In the genomic region with DNA sequence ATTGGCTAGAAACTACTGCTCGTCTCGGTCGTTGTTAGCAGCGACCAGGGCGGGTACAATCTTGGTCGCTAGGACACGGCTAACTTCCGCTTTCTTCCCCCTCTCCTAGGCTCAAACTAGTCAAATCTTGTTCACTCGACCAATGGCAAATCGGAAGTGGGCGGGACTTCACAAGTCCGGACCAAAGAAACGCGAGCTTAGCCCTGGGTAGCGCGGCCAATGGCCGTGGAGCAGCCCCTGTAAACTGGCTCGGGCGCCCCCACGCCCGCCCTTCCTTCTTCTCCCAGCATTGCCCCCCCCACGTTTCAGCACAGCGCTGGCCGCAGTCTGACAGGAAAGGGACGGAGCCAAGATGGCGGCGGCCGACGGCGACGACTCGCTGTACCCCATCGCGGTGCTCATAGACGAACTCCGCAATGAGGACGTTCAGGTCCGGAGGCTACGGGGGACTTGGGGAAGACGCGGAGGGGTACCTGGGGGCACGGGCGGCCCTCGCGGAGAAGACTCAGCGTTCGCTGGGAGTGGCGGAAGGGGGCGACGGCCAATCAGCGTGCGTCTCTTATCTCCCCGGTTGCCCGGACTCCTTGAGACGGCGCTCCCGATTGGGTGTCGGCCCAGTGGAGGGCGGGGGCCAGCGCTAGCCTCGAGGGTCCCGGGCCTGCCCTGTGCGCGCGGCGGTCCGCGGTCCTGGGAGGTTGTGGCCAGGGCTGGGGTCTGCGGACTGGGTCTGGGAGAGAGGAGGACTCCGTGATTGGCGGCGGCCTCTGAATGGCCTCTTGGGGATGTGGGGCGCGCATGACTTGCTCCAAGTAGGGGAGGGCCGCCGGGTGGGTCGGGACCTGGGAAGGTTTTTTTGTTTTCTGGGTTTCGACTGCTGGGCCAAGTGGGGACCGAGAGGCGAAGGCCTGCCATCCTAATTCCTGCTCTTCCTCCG, we compare ENCODE assay signal across 8 cellular contexts. TPM values are rescaled to one million over a fixed set of nuclear protein-coding genes. Genes with fewer than 3 reads are reported as not detected.
DNase-seq lines count a peak whose midpoint lies in the region; ATAC-seq, FAIRE-seq and TF ChIP-seq lines count a peak whose summit lies in the region.

A gene (plus strand): TSS at position 308 of the 934 bp plus-strand sequence. CDS start 45 bp downstream, at position 353.

- H3K4me3 ChIP-seq in BE2C (ENCODE audit: low read depth, low read length): peak within 1 kb of the TSS; percentile 97

- H3K36me3 ChIP-seq in BE2C: peaks cover 38% of the 10 kb centered on the region

- H3K9me3 ChIP-seq in BE2C: no peaks in the 10 kb centered on the region; the same call in 1 of the 2 replicates

- H3K27me3 ChIP-seq in BE2C: no peaks in the 10 kb centered on the region

- peaks cover 3% of the 10 kb centered on the region for H3K4me1 ChIP-seq in BE2C

- no peak for TF ChIP-seq CTCF in BE2C (IDR thresholded peaks at IDR 0.05; ENCODE audit: low read depth, low read length)

- DNase-seq in BE2C: peak; percentile 98
- DNase-seq in GM19240 (ENCODE audit: insufficient read length, low spot score): peak; percentile 76
- peak; percentile 100 for DNase-seq in NCI-H526 (lab: John Stamatoyannopoulos, UW)
- DNase-seq in activated CD4-positive, alpha-beta T cell treated with anti-CD3 and anti-CD28 coated beads for 48 hours: peak; percentile 98
- peak; percentile 100 for DNase-seq in kidney glomerular epithelial cell (lab: John Stamatoyannopoulos, UW)
- peak; percentile 90 to 98 for DNase-seq in stimulated activated CD4-positive, alpha-beta T cell treated with anti-CD3 and anti-CD28 coated beads, Interleukin-1b, Interleukin-23, amount 100 ng/mL, for 1 hour (ENCODE audit: low read depth in 2 of 2)

- peak; percentile 98 for FAIRE-seq in colon (lab: Jason Lieb, UNC)

- ATAC-seq in HG03460 (IDR thresholded peaks at IDR 0.05; ENCODE audit: unreplicated experiment): peak; percentile 86

RNA-seq across cellular contexts. Expression of the gene that starts here (rescaled TPM):
- 714 TPM for polyA plus RNA-seq in BE2C (2012; ENCODE audit: insufficient read depth, insufficient read length, low read depth)

Comparison
In these comparisons a context has a peak if more than half of its experiments do, and no peak if none do; other contexts are left out.
1. Peak in every context shown above with its lines: DNase-seq, ATAC-seq and H3K4me3 ChIP-seq.